ENCODE assay signal across 20 cellular contexts in the genomic region with DNA sequence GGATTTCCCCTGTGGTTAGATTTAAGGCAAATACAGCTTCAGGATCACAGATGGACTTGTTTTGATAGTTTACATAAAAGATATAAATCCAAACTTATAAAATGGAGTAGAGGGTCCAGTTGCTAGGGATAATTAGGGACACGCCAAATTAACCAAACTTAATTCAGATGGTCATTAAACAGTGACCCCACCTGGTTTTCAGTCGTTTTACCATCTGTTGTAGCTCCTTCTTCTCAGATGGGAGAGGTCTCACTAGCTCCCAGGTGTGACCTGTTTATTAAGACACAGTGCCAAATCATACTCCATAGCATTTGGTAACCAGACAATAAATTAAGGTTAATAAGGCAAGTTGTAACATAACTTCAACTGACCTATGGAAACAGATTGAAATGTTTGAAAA.
"Had no signal": no experiment of that assay in that cellular context is flagged by ENCODE, and none has a peak within 500 bp of the region (broad histone marks: within the 10 kb centered on the region; RNA-seq: fewer than 3 reads in every experiment).

No MANE protein-coding gene starts in this region.

- H3K27ac Mint-ChIP-seq: activated naive CD4-positive, alpha-beta T cell treated with anti-CD3 and anti-CD28 coated beads, Interleukin-2, amount 50 U/mL, for 72 hours; immature natural killer cell; neural progenitor cell had no signal

- H3K27ac ChIP-seq: hepatocyte, left ventricle myocardium inferior, neural progenitor cell, right lobe of liver, tibial artery had no signal

- H3K36me3 Mint-ChIP-seq: activated naive CD4-positive, alpha-beta T cell treated with anti-CD3 and anti-CD28 coated beads, Interleukin-2, amount 50 U/mL, for 72 hours; brain; immature natural killer cell; neural progenitor cell had no signal

- H3K4me3 Mint-ChIP-seq: brain; immature natural killer cell; naive thymus-derived CD4-positive, alpha-beta T cell; stimulated activated naive CD8-positive, alpha-beta T cell treated with anti-CD3 and anti-CD28 coated beads, Interleukin-15, amount 100 ng/mL, for 72 hours had no signal

- H3K36me3 ChIP-seq: left ventricle myocardium inferior, neural progenitor cell, right lobe of liver, tibial artery had no signal

- H3K27me3 ChIP-seq: hepatocyte, neural progenitor cell, right lobe of liver, tibial artery had no signal

- H3K4me1 Mint-ChIP-seq: immature natural killer cell had no signal

- H3K4me1 ChIP-seq: right lobe of liver, tibial artery had no signal

- H3K4me3 ChIP-seq: hepatocyte, left ventricle myocardium inferior, neural progenitor cell, right lobe of liver, skin epidermis, tibial artery had no signal

- DNase-seq: activated T-cell treated with anti-CD3 and anti-CD28 coated beads, Interleukin-2, amount 50 U/mL, for 1 hour; aorta; central memory CD4-positive, alpha-beta T cell; effector memory CD4-positive, alpha-beta T cell; foreskin melanocyte; immature natural killer cell; kidney glomerular epithelial cell; left ventricle myocardium inferior; naive thymus-derived CD4-positive, alpha-beta T cell; posterior cingulate gyrus; right lobe of liver; stimulated activated CD4-positive, alpha-beta T cell treated with anti-CD3 and anti-CD28 coated beads, Interleukin-1b, Interleukin-23, amount 100 ng/mL, for 48 hours; stimulated activated naive CD8-positive, alpha-beta T cell treated with anti-CD3 and anti-CD28 coated beads, Interleukin-15, amount 100 ng/mL, for 72 hours; tibial artery had no signal

- H3K9me3 Mint-ChIP-seq: activated naive CD4-positive, alpha-beta T cell treated with anti-CD3 and anti-CD28 coated beads, Interleukin-2, amount 50 U/mL, for 72 hours; brain; immature natural killer cell; naive thymus-derived CD4-positive, alpha-beta T cell; neural progenitor cell; stimulated activated naive CD8-positive, alpha-beta T cell treated with anti-CD3 and anti-CD28 coated beads, Interleukin-15, amount 100 ng/mL, for 72 hours had no signal

- H3K9me3 ChIP-seq: left ventricle myocardium inferior, right lobe of liver, tibial artery had no signal

- H3K27me3 Mint-ChIP-seq: stimulated activated naive CD8-positive, alpha-beta T cell treated with anti-CD3 and anti-CD28 coated beads, Interleukin-15, amount 100 ng/mL, for 72 hours had no signal

- H3K9ac ChIP-seq: neural progenitor cell had no signal

- ATAC-seq: activated naive CD4-positive, alpha-beta T cell treated with anti-CD3 and anti-CD28 coated beads, Interleukin-2, amount 50 U/mL, for 72 hours; esophagus mucosa; naive thymus-derived CD4-positive, alpha-beta T cell; right lobe of liver; stimulated activated naive CD8-positive, alpha-beta T cell treated with anti-CD3 and anti-CD28 coated beads, Interleukin-15, amount 100 ng/mL, for 72 hours had no signal
